ENCODE assay signal across 1 cellular context in the genomic region with DNA sequence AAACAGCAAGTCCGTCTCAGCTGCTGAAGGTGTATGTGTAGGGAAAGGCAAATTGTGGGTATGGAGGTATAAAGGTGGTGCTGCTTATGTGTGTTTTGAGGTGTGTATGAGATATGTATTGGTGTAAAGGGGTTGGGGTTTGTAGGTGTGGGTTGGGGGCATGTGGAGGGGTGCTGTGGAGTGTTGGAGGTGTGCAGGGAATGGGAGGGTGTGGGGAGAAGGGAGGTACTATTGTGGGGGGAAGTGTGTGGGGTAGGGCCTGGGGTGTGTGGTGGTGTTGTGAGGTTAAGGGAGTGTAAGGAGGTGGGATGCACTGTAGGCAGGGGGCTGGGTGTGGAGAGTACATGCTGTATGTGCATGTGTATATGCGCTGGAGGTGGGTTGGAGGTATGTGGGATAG.
TF ChIP-seq lines count a peak whose summit lies in the region.

No MANE protein-coding gene starts in this region.

TF ChIP-seq in GM12878, 131 proteins besides CTCF, POLR2A, EP300 and RAD21:
- TF ChIP-seq MTA3 (IDR thresholded peaks at IDR 0.05; ENCODE audit: borderline replicate concordance, low read length) (no peak), HDGF (IDR thresholded peaks at IDR 0.05) (0 out of 2 replicates have a peak, but pooled peaks have one; percentile 77)
